1 cellular context compared by ENCODE assay signal in genomic region chr2:27891063-27891819, GRCh38.
TF ChIP-seq lines count a peak whose summit lies in the region.

No MANE protein-coding gene starts in this region.

TF ChIP-seq in GM12878, 131 proteins besides CTCF, POLR2A, EP300 and RAD21 (continued from another document and continues in another):
- TF ChIP-seq, protein P1, sequence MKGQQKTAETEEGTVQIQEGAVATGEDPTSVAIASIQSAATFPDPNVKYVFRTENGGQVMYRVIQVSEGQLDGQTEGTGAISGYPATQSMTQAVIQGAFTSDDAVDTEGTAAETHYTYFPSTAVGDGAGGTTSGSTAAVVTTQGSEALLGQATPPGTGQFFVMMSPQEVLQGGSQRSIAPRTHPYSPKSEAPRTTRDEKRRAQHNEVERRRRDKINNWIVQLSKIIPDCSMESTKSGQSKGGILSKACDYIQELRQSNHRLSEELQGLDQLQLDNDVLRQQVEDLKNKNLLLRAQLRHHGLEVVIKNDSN (IDR thresholded peaks at IDR 0.05; ENCODE audit: borderline replicate concordance, extremely low read length, insufficient read depth, low read depth, low read length), result peak; percentile 53
- TF ChIP-seq NFYA (IDR thresholded peaks at IDR 0.05; ENCODE audit: borderline replicate concordance, low read depth, low read length), result no peak
- TF ChIP-seq ZZZ3 (IDR thresholded peaks at IDR 0.05; ENCODE audit: control insufficient read depth, insufficient read length, low read depth), result no peak
- no peak for TF ChIP-seq RB1 (IDR thresholded peaks at IDR 0.05; ENCODE audit: borderline replicate concordance)
- TF ChIP-seq SMARCA5 (IDR thresholded peaks at IDR 0.05), result no peak
- TF ChIP-seq STAT3 (IDR thresholded peaks at IDR 0.05; ENCODE audit: low read depth, low read length), result no peak
- no peak for TF ChIP-seq ZNF207 (IDR thresholded peaks at IDR 0.05; ENCODE audit: borderline replicate concordance)
- TF ChIP-seq BMI1 (IDR thresholded peaks at IDR 0.05; ENCODE audit: borderline replicate concordance), result no peak
- TF ChIP-seq SKIL (IDR thresholded peaks at IDR 0.05; ENCODE audit: low read depth, poor library complexity, severe bottlenecking), result peak; percentile 44
- no peak for TF ChIP-seq LARP7 (IDR thresholded peaks at IDR 0.05)
- TF ChIP-seq RELA (IDR thresholded peaks at IDR 0.05; ENCODE audit: borderline replicate concordance, partially characterized antibody), result no peak
- no peak for TF ChIP-seq FOS (IDR thresholded peaks at IDR 0.05; ENCODE audit: borderline replicate concordance, extremely low read depth, insufficient read length)
- TF ChIP-seq RAD51 (IDR thresholded peaks at IDR 0.05), result peak; percentile 78
- TF ChIP-seq WRNIP1 (IDR thresholded peaks at IDR 0.05; ENCODE audit: borderline replicate concordance, low read depth, low read length), result no peak
- peak; percentile 62; the same call in 1 of the 2 replicates for TF ChIP-seq POLR2AphosphoS5 (IDR thresholded peaks at IDR 0.05; ENCODE audit: low read length)
- no peak for TF ChIP-seq ZBTB11 (CRISPR knock-in tag; IDR thresholded peaks at IDR 0.05)
- no peak; the same call in 1 of the 2 replicates for TF ChIP-seq PML (IDR thresholded peaks at IDR 0.05; ENCODE audit: low read length)
- no peak for TF ChIP-seq NR2F1 (conservative IDR thresholded peaks at IDR 0.05)
- TF ChIP-seq, protein P2, sequence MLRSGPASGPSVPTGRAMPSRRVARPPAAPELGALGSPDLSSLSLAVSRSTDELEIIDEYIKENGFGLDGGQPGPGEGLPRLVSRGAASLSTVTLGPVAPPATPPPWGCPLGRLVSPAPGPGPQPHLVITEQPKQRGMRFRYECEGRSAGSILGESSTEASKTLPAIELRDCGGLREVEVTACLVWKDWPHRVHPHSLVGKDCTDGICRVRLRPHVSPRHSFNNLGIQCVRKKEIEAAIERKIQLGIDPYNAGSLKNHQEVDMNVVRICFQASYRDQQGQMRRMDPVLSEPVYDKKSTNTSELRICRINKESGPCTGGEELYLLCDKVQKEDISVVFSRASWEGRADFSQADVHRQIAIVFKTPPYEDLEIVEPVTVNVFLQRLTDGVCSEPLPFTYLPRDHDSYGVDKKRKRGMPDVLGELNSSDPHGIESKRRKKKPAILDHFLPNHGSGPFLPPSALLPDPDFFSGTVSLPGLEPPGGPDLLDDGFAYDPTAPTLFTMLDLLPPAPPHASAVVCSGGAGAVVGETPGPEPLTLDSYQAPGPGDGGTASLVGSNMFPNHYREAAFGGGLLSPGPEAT (IDR thresholded peaks at IDR 0.05; ENCODE audit: low read depth), result no peak
- no peak for TF ChIP-seq TARDBP (IDR thresholded peaks at IDR 0.05; ENCODE audit: borderline replicate concordance)
- no peak for TF ChIP-seq CHD2 (IDR thresholded peaks at IDR 0.05; ENCODE audit: borderline replicate concordance, low read depth, low read length)
- no peak for TF ChIP-seq TBL1XR1 (IDR thresholded peaks at IDR 0.05; ENCODE audit: low read depth, low read length)
- no peak for TF ChIP-seq TCF12 (IDR thresholded peaks at IDR 0.05; ENCODE audit: low read depth, low read length)
- no peak for TF ChIP-seq ZSCAN29 (IDR thresholded peaks at IDR 0.05)
- TF ChIP-seq KAT2A (conservative IDR thresholded peaks at IDR 0.05; ENCODE audit: control insufficient read depth, low read depth, low read length), result no peak
- no peak for TF ChIP-seq EGR1 (IDR thresholded peaks at IDR 0.05; ENCODE audit: borderline replicate concordance in 1 of 2, low read depth in 2 of 2, low read length in 2 of 2)
- TF ChIP-seq MYB (IDR thresholded peaks at IDR 0.05; ENCODE audit: borderline replicate concordance, low read depth, low read length), result no peak
- no peak for TF ChIP-seq ZNF24 (IDR thresholded peaks at IDR 0.05)
- no peak for TF ChIP-seq RUNX3 (IDR thresholded peaks at IDR 0.05; ENCODE audit: low read length)
- TF ChIP-seq, protein P3, sequence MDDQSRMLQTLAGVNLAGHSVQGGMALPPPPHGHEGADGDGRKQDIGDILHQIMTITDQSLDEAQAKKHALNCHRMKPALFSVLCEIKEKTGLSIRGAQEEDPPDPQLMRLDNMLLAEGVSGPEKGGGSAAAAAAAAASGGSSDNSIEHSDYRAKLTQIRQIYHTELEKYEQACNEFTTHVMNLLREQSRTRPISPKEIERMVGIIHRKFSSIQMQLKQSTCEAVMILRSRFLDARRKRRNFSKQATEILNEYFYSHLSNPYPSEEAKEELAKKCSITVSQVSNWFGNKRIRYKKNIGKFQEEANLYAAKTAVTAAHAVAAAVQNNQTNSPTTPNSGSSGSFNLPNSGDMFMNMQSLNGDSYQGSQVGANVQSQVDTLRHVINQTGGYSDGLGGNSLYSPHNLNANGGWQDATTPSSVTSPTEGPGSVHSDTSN (IDR thresholded peaks at IDR 0.05; ENCODE audit: insufficient replicate concordance, low read depth, low read length), result no peak
- TF ChIP-seq FOXM1 (IDR thresholded peaks at IDR 0.05; ENCODE audit: low read depth, low read length), result no peak
- peak; percentile 57 to 79; a peak in 3 of 4 replicates for TF ChIP-seq BHLHE40 (IDR thresholded peaks at IDR 0.05; ENCODE audit: borderline replicate concordance in 1 of 2, low read depth in 2 of 2, low read length in 1 of 2)
- no peak for TF ChIP-seq IKZF1 (conservative IDR thresholded peaks at IDR 0.05)
- TF ChIP-seq SIX5 (IDR thresholded peaks at IDR 0.05; ENCODE audit: low read depth, low read length, severe bottlenecking), result no peak
- peak; percentile 99 for TF ChIP-seq NBN (IDR thresholded peaks at IDR 0.05)
- TF ChIP-seq, protein P4, sequence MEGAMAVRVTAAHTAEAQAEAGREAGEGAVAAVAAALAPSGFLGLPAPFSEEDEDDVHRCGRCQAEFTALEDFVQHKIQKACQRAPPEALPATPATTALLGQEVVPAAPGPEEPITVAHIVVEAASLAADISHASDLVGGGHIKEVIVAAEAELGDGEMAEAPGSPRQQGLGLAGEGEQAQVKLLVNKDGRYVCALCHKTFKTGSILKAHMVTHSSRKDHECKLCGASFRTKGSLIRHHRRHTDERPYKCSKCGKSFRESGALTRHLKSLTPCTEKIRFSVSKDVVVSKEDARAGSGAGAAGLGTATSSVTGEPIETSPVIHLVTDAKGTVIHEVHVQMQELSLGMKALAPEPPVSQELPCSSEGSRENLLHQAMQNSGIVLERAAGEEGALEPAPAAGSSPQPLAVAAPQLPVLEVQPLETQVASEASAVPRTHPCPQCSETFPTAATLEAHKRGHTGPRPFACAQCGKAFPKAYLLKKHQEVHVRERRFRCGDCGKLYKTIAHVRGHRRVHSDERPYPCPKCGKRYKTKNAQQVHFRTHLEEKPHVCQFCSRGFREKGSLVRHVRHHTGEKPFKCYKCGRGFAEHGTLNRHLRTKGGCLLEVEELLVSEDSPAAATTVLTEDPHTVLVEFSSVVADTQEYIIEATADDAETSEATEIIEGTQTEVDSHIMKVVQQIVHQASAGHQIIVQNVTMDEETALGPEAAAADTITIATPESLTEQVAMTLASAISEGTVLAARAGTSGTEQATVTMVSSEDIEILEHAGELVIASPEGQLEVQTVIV (IDR thresholded peaks at IDR 0.05; ENCODE audit: borderline replicate concordance, partially characterized antibody), result no peak
- TF ChIP-seq FOXK2 (IDR thresholded peaks at IDR 0.05), result no peak
- no peak for TF ChIP-seq BACH1 (IDR thresholded peaks at IDR 0.05; ENCODE audit: borderline replicate concordance)
- no peak for TF ChIP-seq HDAC2 (IDR thresholded peaks at IDR 0.05)
- TF ChIP-seq CHD1 (IDR thresholded peaks at IDR 0.05; ENCODE audit: low read depth, low read length), result 0 out of 2 replicates have a peak, but pooled peaks have one; percentile 46
- peak; percentile 98 for TF ChIP-seq ATF7 (IDR thresholded peaks at IDR 0.05; ENCODE audit: low read depth)
- TF ChIP-seq CBX5 (IDR thresholded peaks at IDR 0.05; ENCODE audit: low read depth), result no peak
- TF ChIP-seq E2F4 (IDR thresholded peaks at IDR 0.05; ENCODE audit: low read depth, low read length), result no peak
- TF ChIP-seq CREM (IDR thresholded peaks at IDR 0.05; ENCODE audit: low read depth), result peak; percentile 100
- TF ChIP-seq RCOR1 (conservative IDR thresholded peaks at IDR 0.05; ENCODE audit: low read depth, low read length), result no peak
- no peak for TF ChIP-seq SPI1 (IDR thresholded peaks at IDR 0.05; ENCODE audit: borderline replicate concordance, insufficient read depth, low read depth, low read length)
- TF ChIP-seq, protein P5, sequence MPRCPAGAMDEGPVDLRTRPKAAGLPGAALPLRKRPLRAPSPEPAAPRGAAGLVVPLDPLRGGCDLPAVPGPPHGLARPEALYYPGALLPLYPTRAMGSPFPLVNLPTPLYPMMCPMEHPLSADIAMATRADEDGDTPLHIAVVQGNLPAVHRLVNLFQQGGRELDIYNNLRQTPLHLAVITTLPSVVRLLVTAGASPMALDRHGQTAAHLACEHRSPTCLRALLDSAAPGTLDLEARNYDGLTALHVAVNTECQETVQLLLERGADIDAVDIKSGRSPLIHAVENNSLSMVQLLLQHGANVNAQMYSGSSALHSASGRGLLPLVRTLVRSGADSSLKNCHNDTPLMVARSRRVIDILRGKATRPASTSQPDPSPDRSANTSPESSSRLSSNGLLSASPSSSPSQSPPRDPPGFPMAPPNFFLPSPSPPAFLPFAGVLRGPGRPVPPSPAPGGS (IDR thresholded peaks at IDR 0.05; ENCODE audit: borderline replicate concordance, insufficient read depth, low read depth, low read length, poor library complexity, severe bottlenecking), result no peak
- TF ChIP-seq SMC3 (IDR thresholded peaks at IDR 0.05; ENCODE audit: borderline replicate concordance, low read length), result no peak
- peak; percentile 100 for TF ChIP-seq CREB1 (IDR thresholded peaks at IDR 0.05; ENCODE audit: low read depth)
- TF ChIP-seq SUZ12 (IDR thresholded peaks at IDR 0.05; ENCODE audit: unreplicated experiment), result no peak
- TF ChIP-seq, protein P6, sequence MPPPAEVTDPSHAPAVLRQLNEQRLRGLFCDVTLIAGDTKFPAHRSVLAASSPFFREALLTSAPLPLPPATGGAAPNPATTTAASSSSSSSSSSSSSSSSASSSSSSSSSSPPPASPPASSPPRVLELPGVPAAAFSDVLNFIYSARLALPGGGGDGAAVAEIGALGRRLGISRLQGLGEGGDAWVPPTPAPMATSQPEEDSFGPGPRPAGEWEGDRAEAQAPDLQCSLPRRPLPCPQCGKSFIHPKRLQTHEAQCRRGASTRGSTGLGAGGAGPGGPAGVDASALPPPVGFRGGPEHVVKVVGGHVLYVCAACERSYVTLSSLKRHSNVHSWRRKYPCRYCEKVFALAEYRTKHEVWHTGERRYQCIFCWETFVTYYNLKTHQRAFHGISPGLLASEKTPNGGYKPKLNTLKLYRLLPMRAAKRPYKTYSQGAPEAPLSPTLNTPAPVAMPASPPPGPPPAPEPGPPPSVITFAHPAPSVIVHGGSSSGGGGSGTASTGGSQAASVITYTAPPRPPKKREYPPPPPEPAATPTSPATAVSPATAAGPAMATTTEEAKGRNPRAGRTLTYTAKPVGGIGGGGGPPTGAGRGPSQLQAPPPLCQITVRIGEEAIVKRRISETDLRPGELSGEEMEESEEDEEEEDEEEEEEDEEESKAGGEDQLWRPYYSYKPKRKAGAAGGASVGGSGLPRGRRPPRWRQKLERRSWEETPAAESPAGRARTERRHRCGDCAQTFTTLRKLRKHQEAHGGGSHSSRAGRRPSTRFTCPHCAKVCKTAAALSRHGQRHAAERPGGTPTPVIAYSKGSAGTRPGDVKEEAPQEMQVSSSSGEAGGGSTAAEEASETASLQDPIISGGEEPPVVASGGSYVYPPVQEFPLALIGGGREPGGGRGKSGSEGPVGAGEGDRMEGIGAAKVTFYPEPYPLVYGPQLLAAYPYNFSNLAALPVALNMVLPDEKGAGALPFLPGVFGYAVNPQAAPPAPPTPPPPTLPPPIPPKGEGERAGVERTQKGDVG (CRISPR knock-in tag; IDR thresholded peaks at IDR 0.05), result no peak
- no peak for TF ChIP-seq POLR2AphosphoS2 (IDR thresholded peaks at IDR 0.05; ENCODE audit: low read depth, low read length)
- TF ChIP-seq GABPA (IDR thresholded peaks at IDR 0.05; ENCODE audit: low read depth), result peak; percentile 86
- TF ChIP-seq SIN3A (IDR thresholded peaks at IDR 0.05; ENCODE audit: low read depth, low read length), result no peak; the same call in 1 of the 2 replicates
